ENCODE assay signal across 17 cellular contexts in genomic region chr5:72353046-72353445, GRCh38. TPM values are rescaled to one million over a fixed set of nuclear protein-coding genes. Genes with fewer than 3 reads are reported as not detected.
DNase-seq lines count a peak whose midpoint lies in the region; ATAC-seq and TF ChIP-seq lines count a peak whose summit lies in the region.
"Had no signal": no experiment of that assay in that cellular context is flagged by ENCODE, and none has a peak within 500 bp of the region (broad histone marks: within the 10 kb centered on the region; RNA-seq: fewer than 3 reads in every experiment).

No MANE protein-coding gene starts in this region.

- H3K36me3 ChIP-seq in neutrophil = no peaks in the 10 kb centered on the region
- H3K36me3 ChIP-seq: adrenal gland, right lobe of liver, uterus had no signal

- H3K4me3 ChIP-seq in AG10803 (ENCODE audit: low read length) (no peak overlapping the region), cardiac fibroblast (replicated peaks in 1 of 2; ENCODE audit: low read depth in 2 of 2, low read length in 2 of 2) (no peak overlapping the region), neutrophil (ENCODE audit: low read depth in 1 of 2, low read length in 1 of 2) (peak overlapping the region in 1 of 2 experiments; percentile 33)
- H3K4me3 ChIP-seq: adrenal gland, right lobe of liver, uterus had no signal

- peak overlapping the region; percentile 80 for H3K27ac ChIP-seq in neutrophil
- H3K27ac ChIP-seq: adrenal gland, right lobe of liver, uterus had no signal

- no peaks in the 10 kb centered on the region for H3K27me3 ChIP-seq in neutrophil
- H3K27me3 ChIP-seq: adrenal gland, right lobe of liver, uterus had no signal

- peaks cover 59% of the 10 kb centered on the region in 2 experiments for H3K4me1 ChIP-seq in neutrophil (ENCODE audit: control insufficient read depth in 1 of 2, insufficient read depth in 1 of 2, low read depth in 1 of 2, low read length in 1 of 2)
- H3K4me1 ChIP-seq: adrenal gland, right lobe of liver, uterus had no signal

- ATAC-seq in GM18873 (IDR thresholded peaks at IDR 0.05; ENCODE audit: low FRiP score, unreplicated experiment) = no peak
- ATAC-seq: left ventricle myocardium superior, right lobe of liver had no signal

- no peaks in the 10 kb centered on the region for H3K9me3 ChIP-seq in neutrophil
- H3K9me3 ChIP-seq: adrenal gland, right lobe of liver, uterus had no signal

- TF ChIP-seq CTCF in AG10803 (conservative IDR thresholded peaks at IDR 0.05; ENCODE audit: low read length) (no peak), cardiac fibroblast (IDR thresholded peaks at IDR 0.05; ENCODE audit: low read depth, low read length) (no peak), neutrophil (IDR thresholded peaks at IDR 0.05) (no peak)

- intact Hi-C loops in posterior vena cava (cut with DNase I) = no loop called here

- DNase-seq in AG10803 (ENCODE audit: low read depth) (peak; percentile 43), M059J (ENCODE audit: low read depth) (peak; percentile 21), cardiac fibroblast (ENCODE audit: low read depth in 2 of 2) (peak; percentile 68 to 73), NCI-H748 treated with DMSO at 0.1 percent for 48 hours (lab: John Stamatoyannopoulos, UW) (no peak), posterior vena cava (ENCODE audit: low spot score) (no peak), occipital lobe (lab: John Stamatoyannopoulos, UW) (no peak)
- DNase-seq: adrenal gland, left ventricle myocardium superior, NCI-H187, NCI-H510A treated with DMSO at 0.1 percent for 48 hours, right lobe of liver, Right ventricle myocardium superior, substantia nigra, T-helper 2 cell, uterus had no signal

RNA-seq across cellular contexts. Expression of gene PTCD2, which starts 32.9 kb away (rescaled TPM):
- total RNA-seq in M059J (2014; rRNA removed; shearing (Covaris generic)) = 6.7 and 12.6 TPM in 2 replicates
- total RNA-seq in posterior vena cava = 1 to 10 TPM; 6.6 to 9.9 TPM
- 10.5 TPM for total RNA-seq in occipital lobe

RNA-seq across cellular contexts. Expression of gene MRPS27, which starts 33.0 kb away (rescaled TPM):
- 75.0 and 82.0 TPM in 2 replicates for total RNA-seq in M059J (2014; rRNA removed; shearing (Covaris generic))
- total RNA-seq in posterior vena cava (10 to 100 TPM; 38.4 to 39.1 TPM), occipital lobe (69.4 TPM)

Comparison
In these comparisons a context has a peak if more than half of its experiments do, and no peak if none do; other contexts are left out.
1. DNase-seq: peak in AG10803 (single experiment), M059J (single experiment) and cardiac fibroblast (2 of 2); none in NCI-H748 treated with DMSO at 0.1 percent for 48 hours (single experiment), posterior vena cava (single experiment) and occipital lobe (single experiment).